18 cellular contexts compared by ENCODE assay signal in genomic region chr5:91146221-91146620, GRCh38.
DNase-seq lines count a peak whose midpoint lies in the region; ATAC-seq and TF ChIP-seq lines count a peak whose summit lies in the region.
"Had no signal": no experiment of that assay in that cellular context is flagged by ENCODE, and none has a peak within 500 bp of the region (broad histone marks: within the 10 kb centered on the region; RNA-seq: fewer than 3 reads in every experiment).

No MANE protein-coding gene starts in this region.

- H3K27me3 Mint-ChIP-seq in brain, result no peaks in the 10 kb centered on the region
- H3K27me3 Mint-ChIP-seq: natural killer cell treated with Interleukin-12 subunit alpha and Interleukin-12 subunit beta and Interleukin-15 and Interleukin-18, amount 100 ng/mL, for 72 hours had no signal

- no peaks in the 10 kb centered on the region for H3F3A ChIP-seq in MM.1S (ENCODE audit: insufficient read depth, low read length)

- H3K4me3 ChIP-seq in right lobe of liver (no peak overlapping the region), upper lobe of right lung (no peak overlapping the region), MM.1S (ENCODE audit: low read length) (no peak overlapping the region)
- H3K4me3 ChIP-seq: PC-9 had no signal

- ATAC-seq in Right ventricle myocardium superior (ENCODE audit: poor library complexity) (peak; percentile 34), right lobe of liver (peak; percentile 35 to 72 (median 66)), upper lobe of right lung (peak; percentile 60), HG03039 (IDR thresholded peaks at IDR 0.05; ENCODE audit: unreplicated experiment) (no peak)
- ATAC-seq: natural killer cell treated with Interleukin-12 subunit alpha and Interleukin-12 subunit beta and Interleukin-15 and Interleukin-18, amount 100 ng/mL, for 72 hours had no signal

- H3K27ac Mint-ChIP-seq in brain, result peak overlapping the region in 3 of 5 experiments; percentile 51 to 81 (median 68)
- H3K27ac Mint-ChIP-seq: activated naive CD4-positive, alpha-beta T cell treated with anti-CD3 and anti-CD28 coated beads for 36 hours; natural killer cell treated with Interleukin-12 subunit alpha and Interleukin-12 subunit beta and Interleukin-15 and Interleukin-18, amount 100 ng/mL, for 72 hours; T-helper 1 cell treated with Interleukin-12 subunit alpha and Interleukin-12 subunit beta and Interleukin-4 antibody, amounts not matched to agents 30 μg/mL and 1 μg/mL, for 36 hours had no signal

- H3K27ac ChIP-seq in right lobe of liver (peak overlapping the region; percentile 58 to 76 (median 71)), upper lobe of right lung (no peak overlapping the region), MM.1S (ENCODE audit: low read length) (no peak overlapping the region)
- H3K27ac ChIP-seq: epithelial cell of prostate, PC-9 had no signal

- H3K9me3 ChIP-seq in right lobe of liver, result no peaks in the 10 kb centered on the region
- no peaks in the 10 kb centered on the region for H3K9me3 ChIP-seq in upper lobe of right lung
- no peaks in the 10 kb centered on the region for H3K9me3 ChIP-seq in MM.1S (replicated peaks; ENCODE audit: insufficient read depth, low read length)

- H3K4me1 ChIP-seq in right lobe of liver (peaks cover 0 to 29% (median 8%) of the 10 kb centered on the region in 4 donors), upper lobe of right lung (peaks cover 18% of the 10 kb centered on the region), MM.1S (ENCODE audit: low read length) (no peaks in the 10 kb centered on the region)

- peaks cover 43% of the 10 kb centered on the region for H3K4me1 Mint-ChIP-seq in brain

- no peaks in the 10 kb centered on the region for H3K27me3 ChIP-seq in right lobe of liver
- H3K27me3 ChIP-seq in upper lobe of right lung, result no peaks in the 10 kb centered on the region
- H3K27me3 ChIP-seq in MM.1S (replicated peaks; ENCODE audit: insufficient read depth, low read length), result no peaks in the 10 kb centered on the region

- no peak overlapping the region for H2AFZ ChIP-seq in MM.1S (ENCODE audit: low read length)
- H2AFZ ChIP-seq: PC-9 had no signal

- intact Hi-C loops in Right ventricle myocardium superior (cut with DNase I) (no loop called here), cardiac septum (cut with DNase I) (loop anchor here (5.0 kb wide), 1 partner anchor 39 kb away; no protein-coding TSS in a partner anchor), right lobe of liver (cut with DNase I) (no loop called here), upper lobe of right lung (cut with DNase I) (no loop called here)

- H3K9me2 ChIP-seq in MM.1S (replicated peaks; ENCODE audit: insufficient read depth, low read length), result no peaks in the 10 kb centered on the region

- H3K36me3 ChIP-seq in right lobe of liver (no peaks in the 10 kb centered on the region), upper lobe of right lung (no peaks in the 10 kb centered on the region), MM.1S (replicated peaks; ENCODE audit: insufficient read depth, low read length) (no peaks in the 10 kb centered on the region)

- H3K79me2 ChIP-seq in MM.1S (ENCODE audit: low read length), result no peaks in the 10 kb centered on the region

- no peaks in the 10 kb centered on the region for H4K20me1 ChIP-seq in MM.1S (ENCODE audit: insufficient read depth, low read length)

- 16% methylated on average over 4 of the region's 4 CpGs for WGBS in right lobe of liver (ENCODE audit: insufficient coverage, low coverage, low lambda C conversion rate, missing lambda C conversion rate)

- no peak for TF ChIP-seq POLR2A in right lobe of liver (IDR thresholded peaks at IDR 0.05)

- no peak overlapping the region for H3K4me3 Mint-ChIP-seq in brain
- H3K4me3 Mint-ChIP-seq: activated naive CD4-positive, alpha-beta T cell treated with anti-CD3 and anti-CD28 coated beads for 36 hours; natural killer cell treated with Interleukin-12 subunit alpha and Interleukin-12 subunit beta and Interleukin-15 and Interleukin-18, amount 100 ng/mL, for 72 hours; T-helper 1 cell treated with Interleukin-12 subunit alpha and Interleukin-12 subunit beta and Interleukin-4 antibody, amounts not matched to agents 30 μg/mL and 1 μg/mL, for 36 hours had no signal

- peaks cover 21% of the 10 kb centered on the region for H3K36me3 Mint-ChIP-seq in brain

- DNase-seq in Right ventricle myocardium superior, result no peak
- no peak for DNase-seq in cardiac septum (ENCODE audit: low spot score)
- DNase-seq in right lobe of liver, result no peak
- DNase-seq in upper lobe of right lung, result no peak
- DNase-seq in HT-29 (ENCODE audit: low spot score), result no peak
- DNase-seq in MM.1S, result no peak
- DNase-seq: activated CD4-positive, CD25-positive, alpha-beta regulatory T cell treated with anti-CD3 and anti-CD28 coated beads, Interleukin-2, amount 50 U/mL, for 72 hours; activated naive CD4-positive, alpha-beta T cell treated with anti-CD3 and anti-CD28 coated beads for 36 hours; central memory CD4-positive, alpha-beta T cell; left cardiac atrium; NCI-H1105 treated with DMSO at 0.1 percent for 48 hours; PC-9; stimulated activated CD4-positive, alpha-beta T cell treated with anti-CD3 and anti-CD28 coated beads, Interleukin-4, amount 100 ng/mL, for 1 hour had no signal

- H3K9me3 Mint-ChIP-seq in brain, result peaks cover 4 to 8% (median 6%) of the 10 kb centered on the region in 5 experiments
- H3K9me3 Mint-ChIP-seq: activated naive CD4-positive, alpha-beta T cell treated with anti-CD3 and anti-CD28 coated beads for 36 hours; natural killer cell treated with Interleukin-12 subunit alpha and Interleukin-12 subunit beta and Interleukin-15 and Interleukin-18, amount 100 ng/mL, for 72 hours had no signal

- H3K4me2 ChIP-seq in MM.1S (ENCODE audit: low read depth, low read length), result no peak overlapping the region
- H3K4me2 ChIP-seq: PC-9 had no signal

- no peak overlapping the region for H3K9ac ChIP-seq in MM.1S (ENCODE audit: low read length)

- TF ChIP-seq CTCF in brain (conservative IDR thresholded peaks at IDR 0.05) (no peak), right lobe of liver (IDR thresholded peaks at IDR 0.05) (no peak), upper lobe of right lung (IDR thresholded peaks at IDR 0.05) (no peak), MM.1S (IDR thresholded peaks at IDR 0.05; ENCODE audit: low read length) (no peak)

Comparison
In these comparisons a context has a peak if more than half of its experiments do, and no peak if none do; other contexts are left out.
1. H3K27ac ChIP-seq: peak in right lobe of liver (3 of 3); none in upper lobe of right lung (single experiment) and MM.1S (single experiment).